In genomic region chr10:72912715-72913114, GRCh38 we compare ENCODE assay signal across 1 cellular context.
TF ChIP-seq lines count a peak whose summit lies in the region.

No MANE protein-coding gene starts in this region.

TF ChIP-seq in HepG2, 621 proteins besides CTCF, POLR2A, EP300 and RAD21:
- no peak for TF ChIP-seq SOX6 (IDR thresholded peaks at IDR 0.05)
- TF ChIP-seq SOX6 (CRISPR knock-in tag; IDR thresholded peaks at IDR 0.05), result no peak
- no peak for TF ChIP-seq ARID3A (IDR thresholded peaks at IDR 0.05; ENCODE audit: low read depth, low read length)
- TF ChIP-seq ZNF549 (CRISPR knock-in tag; IDR thresholded peaks at IDR 0.05), result no peak
- TF ChIP-seq, protein P1, sequence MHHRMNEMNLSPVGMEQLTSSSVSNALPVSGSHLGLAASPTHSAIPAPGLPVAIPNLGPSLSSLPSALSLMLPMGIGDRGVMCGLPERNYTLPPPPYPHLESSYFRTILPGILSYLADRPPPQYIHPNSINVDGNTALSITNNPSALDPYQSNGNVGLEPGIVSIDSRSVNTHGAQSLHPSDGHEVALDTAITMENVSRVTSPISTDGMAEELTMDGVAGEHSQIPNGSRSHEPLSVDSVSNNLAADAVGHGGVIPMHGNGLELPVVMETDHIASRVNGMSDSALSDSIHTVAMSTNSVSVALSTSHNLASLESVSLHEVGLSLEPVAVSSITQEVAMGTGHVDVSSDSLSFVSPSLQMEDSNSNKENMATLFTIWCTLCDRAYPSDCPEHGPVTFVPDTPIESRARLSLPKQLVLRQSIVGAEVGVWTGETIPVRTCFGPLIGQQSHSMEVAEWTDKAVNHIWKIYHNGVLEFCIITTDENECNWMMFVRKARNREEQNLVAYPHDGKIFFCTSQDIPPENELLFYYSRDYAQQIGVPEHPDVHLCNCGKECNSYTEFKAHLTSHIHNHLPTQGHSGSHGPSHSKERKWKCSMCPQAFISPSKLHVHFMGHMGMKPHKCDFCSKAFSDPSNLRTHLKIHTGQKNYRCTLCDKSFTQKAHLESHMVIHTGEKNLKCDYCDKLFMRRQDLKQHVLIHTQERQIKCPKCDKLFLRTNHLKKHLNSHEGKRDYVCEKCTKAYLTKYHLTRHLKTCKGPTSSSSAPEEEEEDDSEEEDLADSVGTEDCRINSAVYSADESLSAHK (CRISPR knock-in tag; IDR thresholded peaks at IDR 0.05; ENCODE audit: borderline replicate concordance), result no peak
- no peak for TF ChIP-seq NFATC3 (CRISPR knock-in tag; IDR thresholded peaks at IDR 0.05)
- TF ChIP-seq, protein P2, sequence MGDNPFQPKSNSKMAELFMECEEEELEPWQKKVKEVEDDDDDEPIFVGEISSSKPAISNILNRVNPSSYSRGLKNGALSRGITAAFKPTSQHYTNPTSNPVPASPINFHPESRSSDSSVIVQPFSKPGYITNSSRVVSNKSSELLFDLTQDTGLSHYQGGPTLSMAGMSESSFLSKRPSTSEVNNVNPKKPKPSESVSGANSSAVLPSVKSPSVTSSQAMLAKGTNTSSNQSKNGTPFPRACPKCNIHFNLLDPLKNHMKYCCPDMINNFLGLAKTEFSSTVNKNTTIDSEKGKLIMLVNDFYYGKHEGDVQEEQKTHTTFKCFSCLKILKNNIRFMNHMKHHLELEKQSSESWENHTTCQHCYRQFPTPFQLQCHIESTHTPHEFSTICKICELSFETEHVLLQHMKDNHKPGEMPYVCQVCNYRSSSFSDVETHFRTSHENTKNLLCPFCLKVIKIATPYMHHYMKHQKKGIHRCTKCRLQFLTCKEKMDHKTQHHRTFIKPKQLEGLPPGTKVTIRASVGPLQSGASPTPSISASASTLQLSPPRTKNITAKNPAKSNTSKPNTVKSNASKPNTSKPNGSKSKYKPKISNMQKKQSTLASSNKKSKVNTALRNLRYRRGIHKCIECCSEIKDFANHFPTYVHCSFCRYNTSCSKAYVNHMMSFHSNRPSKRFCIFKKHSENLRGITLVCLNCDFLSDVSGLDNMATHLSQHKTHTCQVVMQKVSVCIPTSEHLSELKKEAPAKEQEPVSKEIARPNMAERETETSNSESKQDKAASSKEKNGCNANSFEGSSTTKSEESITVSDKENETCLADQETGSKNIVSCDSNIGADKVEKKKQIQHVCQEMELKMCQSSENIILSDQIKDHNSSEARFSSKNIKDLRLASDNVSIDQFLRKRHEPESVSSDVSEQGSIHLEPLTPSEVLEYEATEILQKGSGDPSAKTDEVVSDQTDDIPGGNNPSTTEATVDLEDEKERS (CRISPR knock-in tag; IDR thresholded peaks at IDR 0.05), result no peak
- TF ChIP-seq ZUFSP (CRISPR knock-in tag; IDR thresholded peaks at IDR 0.05; ENCODE audit: borderline replicate concordance), result no peak
- no peak for TF ChIP-seq CEBPG (CRISPR knock-in tag; IDR thresholded peaks at IDR 0.05)
